In the genomic region with DNA sequence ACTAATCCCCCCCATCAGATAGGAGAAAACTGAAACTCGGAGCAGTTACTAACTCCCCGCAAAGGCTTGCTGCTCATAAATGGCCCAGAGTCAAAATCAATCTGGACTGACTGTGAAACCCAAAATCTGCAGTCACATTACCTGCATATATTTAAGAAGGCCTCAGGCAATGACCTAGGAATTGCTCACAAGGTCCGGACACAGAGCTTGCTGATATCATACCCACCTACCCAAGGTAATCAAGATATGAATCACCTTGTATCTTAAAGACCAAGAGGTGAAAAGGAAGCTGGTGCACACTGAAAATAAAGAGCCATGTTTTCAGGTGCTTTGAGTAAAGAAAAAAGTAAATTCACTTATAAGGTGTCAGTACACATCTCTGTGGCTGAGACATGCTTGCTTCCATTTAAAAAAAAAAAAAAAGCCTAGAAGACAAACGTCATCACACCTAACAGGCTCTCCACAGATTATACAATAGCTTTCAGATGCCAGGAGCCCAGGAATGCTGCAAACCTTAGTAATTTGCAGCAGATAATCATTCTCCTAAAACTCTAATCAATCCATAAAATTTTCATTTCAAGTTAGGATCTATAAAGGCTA, we compare ENCODE assay signal across 10 cellular contexts.
DNase-seq lines count a peak whose midpoint lies in the region; ATAC-seq, FAIRE-seq and TF ChIP-seq lines count a peak whose summit lies in the region.
"Had no signal": no experiment of that assay in that cellular context is flagged by ENCODE, and none has a peak within 500 bp of the region (broad histone marks: within the 10 kb centered on the region; RNA-seq: fewer than 3 reads in every experiment).

No MANE protein-coding gene starts in this region.

- H3K36me3 Mint-ChIP-seq in activated T-helper 1 cell treated with anti-CD3 and anti-CD28 coated beads, Interleukin-12 subunit alpha, Interleukin-12 subunit beta, Interleukin-2, Interleukin-4 antibody, amounts not matched to agents 30 ng/mL and 10 ng/mL and 1 ng/mL, durations not matched to agents 14 hours and 24 hours and 36 hours (ENCODE audit: low read depth): peaks cover 30% of the 10 kb centered on the region
- peaks cover 36% of the 10 kb centered on the region for H3K36me3 Mint-ChIP-seq in stimulated activated naive CD8-positive, alpha-beta T cell treated with anti-CD3 and anti-CD28 coated beads, Interleukin-15, Interleukin-2, amounts not matched to agents 100 ng/mL and 50 ng/mL, for 24 hours (ENCODE audit: low read depth)

- FAIRE-seq in D721Med (lab: Jason Lieb, UNC): no peak

- peaks cover 15% of the 10 kb centered on the region for H3K9me3 Mint-ChIP-seq in activated T-helper 1 cell treated with anti-CD3 and anti-CD28 coated beads, Interleukin-12 subunit alpha, Interleukin-12 subunit beta, Interleukin-2, Interleukin-4 antibody, amounts not matched to agents 30 ng/mL and 10 ng/mL and 1 ng/mL, durations not matched to agents 14 hours and 24 hours and 36 hours
- H3K9me3 Mint-ChIP-seq in stimulated activated naive CD8-positive, alpha-beta T cell treated with anti-CD3 and anti-CD28 coated beads, Interleukin-15, Interleukin-2, amounts not matched to agents 100 ng/mL and 50 ng/mL, for 24 hours: peaks cover 5% of the 10 kb centered on the region

- H3K27ac Mint-ChIP-seq in activated T-helper 1 cell treated with anti-CD3 and anti-CD28 coated beads, Interleukin-12 subunit alpha, Interleukin-12 subunit beta, Interleukin-2, Interleukin-4 antibody, amounts not matched to agents 30 ng/mL and 10 ng/mL and 1 ng/mL, durations not matched to agents 14 hours and 24 hours and 36 hours: peak overlapping the region; percentile 97
- H3K27ac Mint-ChIP-seq in stimulated activated naive CD8-positive, alpha-beta T cell treated with anti-CD3 and anti-CD28 coated beads, Interleukin-15, Interleukin-2, amounts not matched to agents 100 ng/mL and 50 ng/mL, for 24 hours: peak overlapping the region; percentile 100

- intact Hi-C loops in activated T-helper 1 cell treated with anti-CD3 and anti-CD28 coated beads, Interleukin-12 subunit alpha, Interleukin-12 subunit beta, Interleukin-2, Interleukin-4 antibody, amounts not matched to agents 30 ng/mL and 10 ng/mL and 1 ng/mL, durations not matched to agents 14 hours and 24 hours and 36 hours (cut with micrococcal nuclease): loop anchor here (1.0 to 2.0 kb wide), 10 partner anchors 8 to 594 kb away; a partner anchor contains a TSS

- H3K27me3 Mint-ChIP-seq in activated T-helper 1 cell treated with anti-CD3 and anti-CD28 coated beads, Interleukin-12 subunit alpha, Interleukin-12 subunit beta, Interleukin-2, Interleukin-4 antibody, amounts not matched to agents 30 ng/mL and 10 ng/mL and 1 ng/mL, durations not matched to agents 14 hours and 24 hours and 36 hours (ENCODE audit: insufficient read depth): no peaks in the 10 kb centered on the region
- H3K27me3 Mint-ChIP-seq in stimulated activated naive CD8-positive, alpha-beta T cell treated with anti-CD3 and anti-CD28 coated beads, Interleukin-15, Interleukin-2, amounts not matched to agents 100 ng/mL and 50 ng/mL, for 24 hours: no peaks in the 10 kb centered on the region

- H3K4me1 Mint-ChIP-seq in activated T-helper 1 cell treated with anti-CD3 and anti-CD28 coated beads, Interleukin-12 subunit alpha, Interleukin-12 subunit beta, Interleukin-2, Interleukin-4 antibody, amounts not matched to agents 30 ng/mL and 10 ng/mL and 1 ng/mL, durations not matched to agents 14 hours and 24 hours and 36 hours (ENCODE audit: low read depth): peaks cover 76% of the 10 kb centered on the region
- H3K4me1 Mint-ChIP-seq in stimulated activated naive CD8-positive, alpha-beta T cell treated with anti-CD3 and anti-CD28 coated beads, Interleukin-15, Interleukin-2, amounts not matched to agents 100 ng/mL and 50 ng/mL, for 24 hours (ENCODE audit: low read depth): peaks cover 89% of the 10 kb centered on the region

- peak overlapping the region; percentile 72 for H3K4me3 Mint-ChIP-seq in activated T-helper 1 cell treated with anti-CD3 and anti-CD28 coated beads, Interleukin-12 subunit alpha, Interleukin-12 subunit beta, Interleukin-2, Interleukin-4 antibody, amounts not matched to agents 30 ng/mL and 10 ng/mL and 1 ng/mL, durations not matched to agents 14 hours and 24 hours and 36 hours
- peak overlapping the region; percentile 80 for H3K4me3 Mint-ChIP-seq in stimulated activated naive CD8-positive, alpha-beta T cell treated with anti-CD3 and anti-CD28 coated beads, Interleukin-15, Interleukin-2, amounts not matched to agents 100 ng/mL and 50 ng/mL, for 24 hours

- TF ChIP-seq CTCF in D721Med (IDR thresholded peaks at IDR 0.05; ENCODE audit: insufficient read depth, missing control alignments): no peak

- DNase-seq in stimulated activated CD4-positive, alpha-beta T cell treated with anti-CD3 and anti-CD28 coated beads, Interleukin-15, amount 100 ng/mL, for 24 hours: peak; percentile 16
- DNase-seq in stimulated activated CD4-positive, alpha-beta T cell treated with anti-CD3 and anti-CD28 coated beads, Interleukin-12 subunit alpha, Interleukin-12 subunit beta, amount 100 ng/mL, for 4 hours: no peak
- no peak for DNase-seq in activated T-helper 1 cell treated with anti-CD3 and anti-CD28 coated beads, Interleukin-12 subunit alpha, Interleukin-12 subunit beta, Interleukin-2, Interleukin-4 antibody, amounts not matched to agents 30 ng/mL and 10 ng/mL and 1 ng/mL, durations not matched to agents 14 hours and 24 hours and 36 hours (ENCODE audit: low spot score)
- DNase-seq in NCI-H1930 (lab: John Stamatoyannopoulos, UW) (no peak), D721Med (ENCODE audit: insufficient read length, low spot score) (no peak), NCI-H82 treated with DMSO at 0.1 percent for 48 hours (lab: John Stamatoyannopoulos, UW; ENCODE audit: unreplicated experiment) (no peak)
- DNase-seq: heart left ventricle, right lobe of liver had no signal

- ATAC-seq in HG03045 (IDR thresholded peaks at IDR 0.05; ENCODE audit: unreplicated experiment): peak; percentile 36
